1 cellular context compared by ENCODE assay signal in the genomic region with DNA sequence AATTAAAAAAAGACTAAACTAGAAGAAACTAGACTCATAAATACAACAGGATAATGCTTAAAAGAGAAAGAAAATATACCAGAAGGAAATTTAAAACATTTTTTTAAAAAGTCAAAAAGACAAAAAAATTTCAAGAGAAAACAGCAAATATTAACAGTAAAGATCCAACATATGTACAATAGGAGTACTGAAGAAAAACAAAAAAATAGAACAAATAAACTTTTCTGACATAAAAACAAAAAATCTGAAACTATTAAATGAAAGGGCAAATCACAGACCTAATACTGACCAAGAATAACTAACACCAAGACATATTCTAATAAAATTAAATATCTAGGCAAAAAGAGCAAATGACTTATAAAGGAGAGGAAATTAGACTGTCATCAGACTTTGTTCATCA.
TF ChIP-seq lines count a peak whose summit lies in the region.

No MANE protein-coding gene starts in this region.

TF ChIP-seq in HEK293, 187 proteins besides CTCF, POLR2A, EP300 and RAD21 (continued from another document):
- TF ChIP-seq, protein P1, sequence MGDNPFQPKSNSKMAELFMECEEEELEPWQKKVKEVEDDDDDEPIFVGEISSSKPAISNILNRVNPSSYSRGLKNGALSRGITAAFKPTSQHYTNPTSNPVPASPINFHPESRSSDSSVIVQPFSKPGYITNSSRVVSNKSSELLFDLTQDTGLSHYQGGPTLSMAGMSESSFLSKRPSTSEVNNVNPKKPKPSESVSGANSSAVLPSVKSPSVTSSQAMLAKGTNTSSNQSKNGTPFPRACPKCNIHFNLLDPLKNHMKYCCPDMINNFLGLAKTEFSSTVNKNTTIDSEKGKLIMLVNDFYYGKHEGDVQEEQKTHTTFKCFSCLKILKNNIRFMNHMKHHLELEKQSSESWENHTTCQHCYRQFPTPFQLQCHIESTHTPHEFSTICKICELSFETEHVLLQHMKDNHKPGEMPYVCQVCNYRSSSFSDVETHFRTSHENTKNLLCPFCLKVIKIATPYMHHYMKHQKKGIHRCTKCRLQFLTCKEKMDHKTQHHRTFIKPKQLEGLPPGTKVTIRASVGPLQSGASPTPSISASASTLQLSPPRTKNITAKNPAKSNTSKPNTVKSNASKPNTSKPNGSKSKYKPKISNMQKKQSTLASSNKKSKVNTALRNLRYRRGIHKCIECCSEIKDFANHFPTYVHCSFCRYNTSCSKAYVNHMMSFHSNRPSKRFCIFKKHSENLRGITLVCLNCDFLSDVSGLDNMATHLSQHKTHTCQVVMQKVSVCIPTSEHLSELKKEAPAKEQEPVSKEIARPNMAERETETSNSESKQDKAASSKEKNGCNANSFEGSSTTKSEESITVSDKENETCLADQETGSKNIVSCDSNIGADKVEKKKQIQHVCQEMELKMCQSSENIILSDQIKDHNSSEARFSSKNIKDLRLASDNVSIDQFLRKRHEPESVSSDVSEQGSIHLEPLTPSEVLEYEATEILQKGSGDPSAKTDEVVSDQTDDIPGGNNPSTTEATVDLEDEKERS (tag by site-specific recombination; IDR thresholded peaks at IDR 0.05) = 0 out of 2 replicates have a peak, but pooled peaks have one; percentile 30
- TF ChIP-seq ZNF654 (tag by site-specific recombination; IDR thresholded peaks at IDR 0.05; ENCODE audit: low read depth) (no peak), ZNF473 (tag by site-specific recombination; IDR thresholded peaks at IDR 0.05) (no peak), ZNF133 (tag by site-specific recombination; IDR thresholded peaks at IDR 0.05) (peak; percentile 99), SCRT2 (tag by site-specific recombination; IDR thresholded peaks at IDR 0.05) (no peak), KLF8 (tag by site-specific recombination; IDR thresholded peaks at IDR 0.05) (no peak), ZNF658 (tag by site-specific recombination; IDR thresholded peaks at IDR 0.05) (no peak), SETDB1 (IDR thresholded peaks at IDR 0.05; ENCODE audit: insufficient read length, low read length) (peak; percentile 79)
- TF ChIP-seq, protein P2, sequence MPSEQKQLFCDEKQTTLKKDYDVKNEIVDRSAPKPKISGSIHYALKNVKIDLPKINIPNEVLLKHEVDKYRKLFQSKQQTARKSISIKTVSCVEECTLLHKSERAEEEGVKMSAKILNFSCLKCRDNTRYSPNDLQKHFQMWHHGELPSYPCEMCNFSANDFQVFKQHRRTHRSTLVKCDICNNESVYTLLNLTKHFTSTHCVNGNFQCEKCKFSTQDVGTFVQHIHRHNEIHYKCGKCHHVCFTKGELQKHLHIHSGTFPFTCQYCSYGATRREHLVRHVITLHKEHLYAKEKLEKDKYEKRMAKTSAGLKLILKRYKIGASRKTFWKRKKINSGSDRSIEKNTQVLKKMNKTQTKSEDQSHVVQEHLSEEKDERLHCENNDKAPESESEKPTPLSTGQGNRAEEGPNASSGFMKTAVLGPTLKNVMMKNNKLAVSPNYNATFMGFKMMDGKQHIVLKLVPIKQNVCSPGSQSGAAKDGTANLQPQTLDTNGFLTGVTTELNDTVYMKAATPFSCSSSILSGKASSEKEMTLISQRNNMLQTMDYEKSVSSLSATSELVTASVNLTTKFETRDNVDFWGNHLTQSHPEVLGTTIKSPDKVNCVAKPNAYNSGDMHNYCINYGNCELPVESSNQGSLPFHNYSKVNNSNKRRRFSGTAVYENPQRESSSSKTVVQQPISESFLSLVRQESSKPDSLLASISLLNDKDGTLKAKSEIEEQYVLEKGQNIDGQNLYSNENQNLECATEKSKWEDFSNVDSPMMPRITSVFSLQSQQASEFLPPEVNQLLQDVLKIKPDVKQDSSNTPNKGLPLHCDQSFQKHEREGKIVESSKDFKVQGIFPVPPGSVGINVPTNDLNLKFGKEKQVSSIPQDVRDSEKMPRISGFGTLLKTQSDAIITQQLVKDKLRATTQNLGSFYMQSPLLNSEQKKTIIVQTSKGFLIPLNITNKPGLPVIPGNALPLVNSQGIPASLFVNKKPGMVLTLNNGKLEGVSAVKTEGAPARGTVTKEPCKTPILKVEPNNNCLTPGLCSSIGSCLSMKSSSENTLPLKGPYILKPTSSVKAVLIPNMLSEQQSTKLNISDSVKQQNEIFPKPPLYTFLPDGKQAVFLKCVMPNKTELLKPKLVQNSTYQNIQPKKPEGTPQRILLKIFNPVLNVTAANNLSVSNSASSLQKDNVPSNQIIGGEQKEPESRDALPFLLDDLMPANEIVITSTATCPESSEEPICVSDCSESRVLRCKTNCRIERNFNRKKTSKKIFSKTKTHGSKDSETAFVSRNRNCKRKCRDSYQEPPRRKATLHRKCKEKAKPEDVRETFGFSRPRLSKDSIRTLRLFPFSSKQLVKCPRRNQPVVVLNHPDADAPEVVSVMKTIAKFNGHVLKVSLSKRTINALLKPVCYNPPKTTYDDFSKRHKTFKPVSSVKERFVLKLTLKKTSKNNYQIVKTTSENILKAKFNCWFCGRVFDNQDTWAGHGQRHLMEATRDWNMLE (tag by site-specific recombination; conservative IDR thresholded peaks at IDR 0.05; ENCODE audit: low read depth) = no peak
